19 cellular contexts compared by ENCODE assay signal in genomic region chr12:62976110-62976640, GRCh38. TPM values are rescaled to one million over a fixed set of nuclear protein-coding genes. Genes with fewer than 3 reads are reported as not detected.
DNase-seq lines count a peak whose midpoint lies in the region; ATAC-seq and TF ChIP-seq lines count a peak whose summit lies in the region.
"Had no signal": no experiment of that assay in that cellular context is flagged by ENCODE, and none has a peak within 500 bp of the region (broad histone marks: within the 10 kb centered on the region; RNA-seq: fewer than 3 reads in every experiment).

No MANE protein-coding gene starts in this region.

- no peak overlapping the region; the same call in 1 of the 2 replicates for H3K27ac ChIP-seq in HEK293 (ENCODE audit: extremely low read depth, low read depth, low read length)
- no peak overlapping the region for H3K27ac ChIP-seq in SJSA1
- H3K27ac ChIP-seq: 22Rv1, BLaER1, GM23248, HL-60 had no signal

- H3K9me3 ChIP-seq in HEK293 (ENCODE audit: control insufficient read depth, insufficient read depth, low read depth, low read length) (no peaks in the 10 kb centered on the region), SJSA1 (replicated peaks) (peaks cover 10% of the 10 kb centered on the region)
- H3K9me3 ChIP-seq: BLaER1, Caco-2 had no signal

- peak; percentile 12 for DNase-seq in NCI-H748 (lab: John Stamatoyannopoulos, UW; ENCODE audit: unreplicated experiment)
- no peak for DNase-seq in NCI-H748 treated with DMSO at 0.1 percent for 48 hours (lab: John Stamatoyannopoulos, UW)
- DNase-seq in SJSA1 (ENCODE audit: low read depth in 1 of 2, low spot score in 2 of 2): peak; percentile 54 to 79
- no peak for DNase-seq in AG08395 (ENCODE audit: low spot score)
- no peak for DNase-seq in epidermal melanocyte (ENCODE audit: insufficient read length, low spot score)
- DNase-seq in activated CD4-positive, CD25-positive, alpha-beta regulatory T cell treated with anti-CD3 and anti-CD28 coated beads, Interleukin-2, amount 50 U/mL, for 72 hours: no peak
- DNase-seq: AML-193; Caco-2; CD8-positive, alpha-beta memory T cell; DMS53; GDM1; GM23248; H9; Karpas-422 had no signal

- H3K4me1 ChIP-seq in HEK293 (ENCODE audit: control insufficient read depth, insufficient read depth, low read length) (0 out of 2 replicates have a peak, but pooled peaks cover 3% of the 10 kb centered on the region), SJSA1 (replicated peaks) (peaks cover 15% of the 10 kb centered on the region)
- H3K4me1 ChIP-seq: BLaER1 had no signal

- ATAC-seq in HG03135 (IDR thresholded peaks at IDR 0.05; ENCODE audit: unreplicated experiment): no peak

- H3K36me3 ChIP-seq in HEK293 (ENCODE audit: control insufficient read depth in 2 of 2, insufficient read depth in 1 of 2, low read length in 2 of 2) (no peaks in the 10 kb centered on the region), SJSA1 (no peaks in the 10 kb centered on the region)
- H3K36me3 ChIP-seq: BLaER1 had no signal

- H3K4me3 ChIP-seq in HEK293 (ENCODE audit: low read depth, low read length) (no peak overlapping the region), SJSA1 (no peak overlapping the region)
- H3K4me3 ChIP-seq: BLaER1, GM23248 had no signal

- peaks cover 11% of the 10 kb centered on the region for H3K27me3 ChIP-seq in SJSA1 (replicated peaks)
- H3K27me3 ChIP-seq: BLaER1 had no signal

- CTCF ChIA-PET in HEK293 (lab: Yijun Ruan, JAX): interaction anchor here (0.6 to 1.0 kb wide), 3 partner anchors 18 to 318 kb away, joined by 3 to 4 read pairs (median 3); no protein-coding TSS in a partner anchor

- no peak for TF ChIP-seq CTCF in HEK293 (tag by site-specific recombination; IDR thresholded peaks at IDR 0.05)

- POLR2A ChIA-PET in HEK293 (lab: Yijun Ruan, JAX): no interaction called here

TF ChIP-seq in HEK293, 187 proteins besides CTCF, POLR2A, EP300 and RAD21:
- peak; percentile 19; the same call in 1 of the 2 replicates for TF ChIP-seq ZNF843 (tag by site-specific recombination; IDR thresholded peaks at IDR 0.05)
- no peak for TF ChIP-seq ZNF664 (tag by site-specific recombination; IDR thresholded peaks at IDR 0.05)
- TF ChIP-seq ZNF19 (tag by site-specific recombination; IDR thresholded peaks at IDR 0.05; ENCODE audit: low read depth): no peak
- TF ChIP-seq FEZF1 (tag by site-specific recombination; IDR thresholded peaks at IDR 0.05): peak; percentile 62
- TF ChIP-seq ZNF121 (tag by site-specific recombination; IDR thresholded peaks at IDR 0.05): no peak
- no peak for TF ChIP-seq ZNF514 (tag by site-specific recombination; IDR thresholded peaks at IDR 0.05)
- TF ChIP-seq ZBTB17 (tag by site-specific recombination; IDR thresholded peaks at IDR 0.05): no peak
- peak; percentile 51 for TF ChIP-seq SETDB1 (IDR thresholded peaks at IDR 0.05; ENCODE audit: insufficient read length, low read length)
- peak; percentile 77 for TF ChIP-seq PRDM6 (tag by site-specific recombination; IDR thresholded peaks at IDR 0.05)
- no peak for TF ChIP-seq KLF9 (tag by site-specific recombination; IDR thresholded peaks at IDR 0.05; ENCODE audit: low read depth)

RNA-seq across cellular contexts. Expression of gene PPM1H, which starts 41.2 kb away (rescaled TPM):
- 8.5 and 9.6 TPM in 2 replicates for total RNA-seq in SJSA1 (2014; rRNA removed; shearing (Covaris generic))

Comparison
In these comparisons a context has a peak if more than half of its experiments do, and no peak if none do; other contexts are left out.
1. DNase-seq: peak in NCI-H748 (single experiment) and SJSA1 (2 of 2); none in NCI-H748 treated with DMSO at 0.1 percent for 48 hours (single experiment), AG08395 (single experiment), epidermal melanocyte (single experiment) and activated CD4-positive, CD25-positive, alpha-beta regulatory T cell treated with anti-CD3 and anti-CD28 coated beads, Interleukin-2, amount 50 U/mL, for 72 hours (single experiment).